24 cellular contexts compared by ENCODE assay signal in the genomic region with DNA sequence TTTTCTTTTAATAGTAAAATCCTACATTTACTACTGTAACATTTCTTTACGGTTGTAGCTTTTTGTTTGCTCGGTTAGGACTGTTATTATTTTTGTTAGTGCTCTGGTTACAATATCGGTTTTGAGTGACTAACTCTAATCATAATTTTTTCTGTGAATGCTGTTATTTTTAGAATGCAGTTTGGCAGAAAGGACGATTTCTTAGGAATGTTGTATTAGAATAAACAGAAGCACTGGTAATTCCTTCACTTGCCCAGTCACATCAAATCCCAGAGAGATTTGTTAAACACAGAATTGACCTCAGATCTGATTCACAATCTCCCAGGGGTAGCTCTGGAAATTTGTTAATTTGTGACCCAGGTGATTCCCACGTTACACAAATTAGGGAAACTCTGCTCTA. TPM values are rescaled to one million over a fixed set of nuclear protein-coding genes. Genes with fewer than 3 reads are reported as not detected.
DNase-seq lines count a peak whose midpoint lies in the region; ATAC-seq, FAIRE-seq and TF ChIP-seq lines count a peak whose summit lies in the region.
"Had no signal": no experiment of that assay in that cellular context is flagged by ENCODE, and none has a peak within 500 bp of the region (broad histone marks: within the 10 kb centered on the region; RNA-seq: fewer than 3 reads in every experiment).

No MANE protein-coding gene starts in this region.

- WGBS in mesenchymal stem cell = 56% methylated on average over 3 of the region's 5 CpGs

- H3K9me3 Mint-ChIP-seq in CD8-positive, alpha-beta memory T cell = no peaks in the 10 kb centered on the region
- H3K9me3 Mint-ChIP-seq: activated T-helper 17 cell treated with anti-CD3 and anti-CD28 coated beads, Interleukin-2, amount 50 U/mL, for 72 hours had no signal

- H3K4ac ChIP-seq in mesenchymal stem cell (ENCODE audit: low read depth in 1 of 2, low read length in 2 of 2) = no peak overlapping the region

- no peak for FAIRE-seq in RCC 7860 (lab: Jason Lieb, UNC)

- no peak overlapping the region for H3K4me3 Mint-ChIP-seq in CD8-positive, alpha-beta memory T cell
- H3K4me3 Mint-ChIP-seq: activated CD8-positive, alpha-beta memory T cell treated with anti-CD3 and anti-CD28 coated beads, Interleukin-2, amount 10 ng/mL, durations not matched to agents 7 days and 5 days; activated T-helper 17 cell treated with anti-CD3 and anti-CD28 coated beads, Interleukin-2, amount 50 U/mL, for 72 hours had no signal

- POLR2A ChIA-PET in CD8-positive, alpha-beta memory T cell (lab: Charles Lee) = no interaction called here

- no peak overlapping the region for H3K4me2 ChIP-seq in mesenchymal stem cell (ENCODE audit: low read length, poor library complexity, severe bottlenecking)

- no peaks in the 10 kb centered on the region for H3K79me1 ChIP-seq in mesenchymal stem cell (replicated peaks; ENCODE audit: low read length, poor library complexity, severe bottlenecking)

- no peak overlapping the region for H2AK5ac ChIP-seq in mesenchymal stem cell (ENCODE audit: low read length, severe bottlenecking)

- H2BK120ac ChIP-seq in mesenchymal stem cell (ENCODE audit: low read depth, low read length) = no peak overlapping the region

- H3K27ac Mint-ChIP-seq in CD8-positive, alpha-beta memory T cell = no peak overlapping the region
- H3K27ac Mint-ChIP-seq: activated CD8-positive, alpha-beta memory T cell treated with anti-CD3 and anti-CD28 coated beads, Interleukin-2, amount 10 ng/mL, durations not matched to agents 7 days and 5 days; activated T-helper 17 cell treated with anti-CD3 and anti-CD28 coated beads, Interleukin-2, amount 50 U/mL, for 72 hours had no signal

- no peak overlapping the region for H4K8ac ChIP-seq in mesenchymal stem cell (ENCODE audit: low read length)

- peaks cover 2% of the 10 kb centered on the region for H3K4me1 ChIP-seq in mesenchymal stem cell (ENCODE audit: control insufficient read depth, insufficient read depth, low read depth, low read length)
- no peaks in the 10 kb centered on the region for H3K4me1 ChIP-seq in CD8-positive, alpha-beta memory T cell (ENCODE audit: insufficient read depth, low read length)
- H3K4me1 ChIP-seq: left lung, uterus had no signal

- H3K14ac ChIP-seq in mesenchymal stem cell (ENCODE audit: low read length in 2 of 2) = no peak overlapping the region

- no peak overlapping the region for H3K23ac ChIP-seq in mesenchymal stem cell (ENCODE audit: low read length in 2 of 2)

- no peak overlapping the region for H4K91ac ChIP-seq in mesenchymal stem cell (ENCODE audit: low read length)

- H3K18ac ChIP-seq in mesenchymal stem cell (ENCODE audit: low read depth in 1 of 2, low read length in 2 of 2) = no peak overlapping the region

- H3K36me3 ChIP-seq in mesenchymal stem cell (ENCODE audit: control insufficient read depth in 1 of 2, insufficient read depth in 2 of 2, low read depth in 1 of 2, low read length in 2 of 2) = no peaks in the 10 kb centered on the region
- no peaks in the 10 kb centered on the region for H3K36me3 ChIP-seq in CD8-positive, alpha-beta memory T cell (ENCODE audit: insufficient read depth, low read length)
- H3K36me3 ChIP-seq: left lung, uterus had no signal

- TF ChIP-seq CTCF in AG10803 (conservative IDR thresholded peaks at IDR 0.05; ENCODE audit: low read length) (no peak), coronary artery (IDR thresholded peaks at IDR 0.05) (no peak)

- no peaks in the 10 kb centered on the region for H3K27me3 Mint-ChIP-seq in CD8-positive, alpha-beta memory T cell
- H3K27me3 Mint-ChIP-seq: activated CD8-positive, alpha-beta memory T cell treated with anti-CD3 and anti-CD28 coated beads, Interleukin-2, amount 10 ng/mL, durations not matched to agents 7 days and 5 days; activated T-helper 17 cell treated with anti-CD3 and anti-CD28 coated beads, Interleukin-2, amount 50 U/mL, for 72 hours had no signal

- H3K27ac ChIP-seq in coronary artery (no peak overlapping the region), mesenchymal stem cell (ENCODE audit: low read length, poor library complexity, severe bottlenecking) (no peak overlapping the region)
- no peak overlapping the region for H3K27ac ChIP-seq in CD8-positive, alpha-beta memory T cell (ENCODE audit: low read depth, low read length)
- H3K27ac ChIP-seq: left lung, SK-N-MC, uterus had no signal

- no peak overlapping the region for H2BK15ac ChIP-seq in mesenchymal stem cell (ENCODE audit: low read depth, poor library complexity, severe bottlenecking)

- no peak overlapping the region for H2AFZ ChIP-seq in mesenchymal stem cell (ENCODE audit: low read depth, low read length)

- CTCF ChIA-PET in CD8-positive, alpha-beta memory T cell (lab: Charles Lee) = interaction anchor here (0.6 to 1.2 kb wide), 2 partner anchors 17 to 75 kb away, joined by 3 to 5 read pairs; no protein-coding TSS in a partner anchor

- H3K27me3 ChIP-seq in mesenchymal stem cell (ENCODE audit: control insufficient read depth in 1 of 2, insufficient read depth in 1 of 2, low read length in 2 of 2) = no peaks in the 10 kb centered on the region
- no peaks in the 10 kb centered on the region for H3K27me3 ChIP-seq in CD8-positive, alpha-beta memory T cell (ENCODE audit: insufficient read depth, low read length, poor library complexity, severe bottlenecking)
- H3K27me3 ChIP-seq: left lung, uterus had no signal

- no peak overlapping the region for H2BK12ac ChIP-seq in mesenchymal stem cell (ENCODE audit: low read length in 2 of 2)

- no peak for ATAC-seq in GM19397 (IDR thresholded peaks at IDR 0.05; ENCODE audit: unreplicated experiment)
- ATAC-seq: activated CD8-positive, alpha-beta memory T cell treated with anti-CD3 and anti-CD28 coated beads, Interleukin-2, amount 10 ng/mL, durations not matched to agents 7 days and 5 days; activated T-helper 17 cell treated with anti-CD3 and anti-CD28 coated beads, Interleukin-2, amount 50 U/mL, for 72 hours; left lung; Panc1 had no signal

- H3K4me1 Mint-ChIP-seq in CD8-positive, alpha-beta memory T cell = peaks cover 16 to 31% (median 27%) of the 10 kb centered on the region in 3 donors
- H3K4me1 Mint-ChIP-seq: activated T-helper 17 cell treated with anti-CD3 and anti-CD28 coated beads, Interleukin-2, amount 50 U/mL, for 72 hours had no signal

- no peaks in the 10 kb centered on the region for H3K36me3 Mint-ChIP-seq in CD8-positive, alpha-beta memory T cell

- H2BK5ac ChIP-seq in mesenchymal stem cell (ENCODE audit: low read depth, low read length, poor library complexity, severe bottlenecking) = no peak overlapping the region

- no peaks in the 10 kb centered on the region for H3K9me3 ChIP-seq in mesenchymal stem cell (ENCODE audit: control insufficient read depth, low read length)
- H3K9me3 ChIP-seq in CD8-positive, alpha-beta memory T cell (ENCODE audit: low read length) = no peaks in the 10 kb centered on the region
- H3K9me3 ChIP-seq: uterus had no signal

- DNase-seq in AG10803 (ENCODE audit: low read depth) (peak; percentile 68), HCEC 1CT (peak; percentile 54), coronary artery (ENCODE audit: low spot score) (no peak), mesenchymal stem cell (peak; percentile 42), glomerular visceral epithelial cell (ENCODE audit: extremely low spot score) (no peak), RCC 7860 (ENCODE audit: low spot score) (no peak)
- DNase-seq in CD8-positive, alpha-beta memory T cell = no peak
- DNase-seq: activated CD4-positive, alpha-beta T cell treated with anti-CD3 and anti-CD28 coated beads for 1 hour; activated CD8-positive, alpha-beta memory T cell treated with anti-CD3 and anti-CD28 coated beads, Interleukin-2, amount 10 ng/mL, durations not matched to agents 7 days and 5 days; caudate nucleus; effector memory CD4-positive, alpha-beta T cell; foreskin melanocyte; left lung; NCI-H1417 treated with DMSO at 0.1 percent for 48 hours; NCI-H2171; NCI-H82; retina; stimulated activated CD4-positive, alpha-beta T cell treated with anti-CD3 and anti-CD28 coated beads, Interleukin-2, amount 100 ng/mL, for 24 hours; uterus had no signal

- H3K4me3 ChIP-seq in AG10803 (ENCODE audit: low read length) (no peak overlapping the region), coronary artery (peak overlapping the region; percentile 41), mesenchymal stem cell (ENCODE audit: insufficient read depth in 1 of 2, low read depth in 1 of 2, low read length in 2 of 2) (peak overlapping the region in 1 of 2 experiments; percentile 46)
- no peak overlapping the region for H3K4me3 ChIP-seq in CD8-positive, alpha-beta memory T cell (ENCODE audit: low read length)
- H3K4me3 ChIP-seq: left lung, SK-N-MC, uterus had no signal

- H3K9ac ChIP-seq in mesenchymal stem cell (ENCODE audit: low read length) = peak overlapping the region; percentile 78

RNA-seq across cellular contexts. Expression of a gene that starts 21.7 kb away (rescaled TPM):
- 3.3 TPM for polyA plus RNA-seq in mesenchymal stem cell (2013, experiment 1 of 2)
- polyA plus RNA-seq in mesenchymal stem cell (2013, experiment 2 of 2) = 3.3 TPM
- total RNA-seq in CD8-positive, alpha-beta memory T cell = not detected
- polyA plus RNA-seq in CD8-positive, alpha-beta memory T cell = 0.15 TPM
- total RNA-seq: HT1080 had no signal

Comparison
In these comparisons a context has a peak if more than half of its experiments do, and no peak if none do; other contexts are left out.
1. DNase-seq: peak in AG10803 (single experiment), HCEC 1CT (single experiment) and mesenchymal stem cell (single experiment); none in coronary artery (single experiment), CD8-positive, alpha-beta memory T cell (0 of 5), glomerular visceral epithelial cell (single experiment) and RCC 7860 (single experiment).